Comparison of ENCODE assay signal across 36 cellular contexts in the genomic region with DNA sequence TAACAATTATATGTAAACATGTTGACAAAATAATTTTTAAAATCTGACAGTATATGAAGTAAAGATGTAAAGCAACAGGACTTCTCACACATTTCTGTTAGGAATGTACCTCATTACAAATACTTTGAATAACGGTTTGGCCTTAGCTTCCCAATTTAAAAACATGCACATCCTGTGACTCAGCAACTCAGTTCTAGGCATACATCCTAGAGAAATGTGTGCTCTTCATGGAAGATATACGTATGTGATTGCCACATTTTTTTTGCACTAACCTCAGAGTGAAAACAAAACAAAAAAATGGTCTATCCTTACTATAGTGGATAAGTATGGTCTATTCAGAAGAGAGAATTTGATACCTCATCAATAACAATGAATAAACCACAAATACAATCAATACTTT.
DNase-seq lines count a peak whose midpoint lies in the region; ATAC-seq, FAIRE-seq and TF ChIP-seq lines count a peak whose summit lies in the region.
"Had no signal": no experiment of that assay in that cellular context is flagged by ENCODE, and none has a peak within 500 bp of the region (broad histone marks: within the 10 kb centered on the region; RNA-seq: fewer than 3 reads in every experiment).

No MANE protein-coding gene starts in this region.

- H3K36me3 Mint-ChIP-seq in astrocyte (ENCODE audit: low read depth, unreplicated experiment): no peaks in the 10 kb centered on the region
- no peaks in the 10 kb centered on the region for H3K36me3 Mint-ChIP-seq in osteocyte (ENCODE audit: unreplicated experiment)
- H3K36me3 Mint-ChIP-seq: activated CD4-positive, alpha-beta memory T cell treated with anti-CD3 and anti-CD28 coated beads for 36 hours; memory B cell had no signal

- no peak overlapping the region for H2AFZ ChIP-seq in astrocyte (ENCODE audit: low read depth, low read length)
- H2AFZ ChIP-seq: parathyroid adenoma, PC-9 had no signal

- no peak overlapping the region for H3K4me2 ChIP-seq in astrocyte (ENCODE audit: low read length)
- H3K4me2 ChIP-seq: GM23338, PC-9, smooth muscle cell had no signal

- no peak overlapping the region for H3K27ac ChIP-seq in astrocyte (ENCODE audit: low read depth, low read length)
- H3K27ac ChIP-seq: colonic mucosa, parathyroid adenoma, PC-9, right atrium auricular region had no signal

- ATAC-seq in left cardiac atrium: no peak
- ATAC-seq in GM18858 (IDR thresholded peaks at IDR 0.05; ENCODE audit: unreplicated experiment): no peak
- ATAC-seq: activated naive CD8-positive, alpha-beta T cell treated with anti-CD3 and anti-CD28 coated beads, Interleukin-2, amount 50 U/mL, for 24 hours; effector memory CD8-positive, alpha-beta T cell; GM23338; left lobe of liver; Right ventricle myocardium inferior had no signal

- H3K79me2 ChIP-seq in astrocyte (ENCODE audit: insufficient read depth, low read length): no peaks in the 10 kb centered on the region
- H3K79me2 ChIP-seq: parathyroid adenoma had no signal

- intact Hi-C loops in left cardiac atrium (cut with DNase I): no loop called here

- no peaks in the 10 kb centered on the region for H3K9me3 Mint-ChIP-seq in astrocyte (ENCODE audit: unreplicated experiment)
- no peaks in the 10 kb centered on the region for H3K9me3 Mint-ChIP-seq in osteocyte (ENCODE audit: unreplicated experiment)
- H3K9me3 Mint-ChIP-seq: activated CD4-positive, alpha-beta memory T cell treated with anti-CD3 and anti-CD28 coated beads for 36 hours had no signal

- H3K27ac Mint-ChIP-seq in astrocyte (ENCODE audit: unreplicated experiment) (no peak overlapping the region), osteocyte (ENCODE audit: unreplicated experiment) (peak overlapping the region; percentile 23)
- H3K27ac Mint-ChIP-seq: activated CD4-positive, alpha-beta memory T cell treated with anti-CD3 and anti-CD28 coated beads for 36 hours; activated naive CD8-positive, alpha-beta T cell treated with anti-CD3 and anti-CD28 coated beads, Interleukin-2, amount 50 U/mL, for 24 hours; effector memory CD8-positive, alpha-beta T cell; GM23338; HFFc6; memory B cell had no signal

- H3K27me3 ChIP-seq in astrocyte (ENCODE audit: insufficient read depth, low read length): no peaks in the 10 kb centered on the region
- H3K27me3 ChIP-seq: colonic mucosa, MG63, right atrium auricular region had no signal

- no peaks in the 10 kb centered on the region for H3K4me1 ChIP-seq in astrocyte (ENCODE audit: insufficient read depth, low read length)
- H3K4me1 ChIP-seq: colonic mucosa, parathyroid adenoma, right atrium auricular region had no signal

- no peaks in the 10 kb centered on the region for H4K20me1 ChIP-seq in astrocyte (ENCODE audit: insufficient read depth, low read length)

- no peak for TF ChIP-seq CTCF in astrocyte (IDR thresholded peaks at IDR 0.05; ENCODE audit: insufficient read depth, low read depth, low read length)
- no peak for TF ChIP-seq CTCF in osteocyte (IDR thresholded peaks at IDR 0.05)

- no peaks in the 10 kb centered on the region for H3K9me3 ChIP-seq in astrocyte (ENCODE audit: insufficient read depth, low read depth, low read length)
- H3K9me3 ChIP-seq: colonic mucosa, MG63, right atrium auricular region had no signal

- no peaks in the 10 kb centered on the region for H3K36me3 ChIP-seq in astrocyte (ENCODE audit: insufficient read depth, low read length)
- H3K36me3 ChIP-seq: colonic mucosa, MG63, right atrium auricular region had no signal

- FAIRE-seq in astrocyte (lab: Jason Lieb, UNC): no peak
- FAIRE-seq: bronchial epithelial cell, HTR-8/SVneo had no signal

- H3K4me1 Mint-ChIP-seq in astrocyte (ENCODE audit: low read depth, unreplicated experiment) (peaks cover 10% of the 10 kb centered on the region), osteocyte (ENCODE audit: unreplicated experiment) (peaks cover 10% of the 10 kb centered on the region)
- H3K4me1 Mint-ChIP-seq: activated naive CD8-positive, alpha-beta T cell treated with anti-CD3 and anti-CD28 coated beads, Interleukin-2, amount 50 U/mL, for 24 hours; GM23338; memory B cell had no signal

- no peaks in the 10 kb centered on the region for H3K27me3 Mint-ChIP-seq in astrocyte (ENCODE audit: low read depth, unreplicated experiment)
- no peaks in the 10 kb centered on the region for H3K27me3 Mint-ChIP-seq in osteocyte (ENCODE audit: unreplicated experiment)
- H3K27me3 Mint-ChIP-seq: activated CD4-positive, alpha-beta memory T cell treated with anti-CD3 and anti-CD28 coated beads for 36 hours; activated naive CD8-positive, alpha-beta T cell treated with anti-CD3 and anti-CD28 coated beads, Interleukin-2, amount 50 U/mL, for 24 hours; effector memory CD8-positive, alpha-beta T cell; memory B cell had no signal

- no peak overlapping the region for H3K9ac ChIP-seq in astrocyte (ENCODE audit: low read length)
- H3K9ac ChIP-seq: parathyroid adenoma had no signal

- H3K4me3 Mint-ChIP-seq in astrocyte (ENCODE audit: unreplicated experiment) (no peak overlapping the region), osteocyte (ENCODE audit: unreplicated experiment) (no peak overlapping the region)
- H3K4me3 Mint-ChIP-seq: activated CD4-positive, alpha-beta memory T cell treated with anti-CD3 and anti-CD28 coated beads for 36 hours; activated naive CD8-positive, alpha-beta T cell treated with anti-CD3 and anti-CD28 coated beads, Interleukin-2, amount 50 U/mL, for 24 hours; effector memory CD8-positive, alpha-beta T cell; GM23338; HFFc6; memory B cell had no signal

- peak; percentile 17 for DNase-seq in HS-27A (ENCODE audit: low read depth)
- DNase-seq in astrocyte (ENCODE audit: low read depth): peak; percentile 60
- peak; percentile 25 for DNase-seq in fibroblast of gingiva (ENCODE audit: low read depth)
- DNase-seq in osteocyte (ENCODE audit: extremely low spot score, unreplicated experiment): no peak
- no peak for DNase-seq in DMS 273 (lab: John Stamatoyannopoulos, UW; ENCODE audit: unreplicated experiment)
- no peak for DNase-seq in left cardiac atrium
- no peak for DNase-seq in central memory CD4-positive, alpha-beta T cell
- DNase-seq: activated CD4-positive, alpha-beta memory T cell treated with anti-CD3 and anti-CD28 coated beads for 36 hours; activated CD4-positive, alpha-beta T cell treated with anti-CD3 and anti-CD28 coated beads for 1 hour; activated naive CD4-positive, alpha-beta T cell; activated naive CD8-positive, alpha-beta T cell treated with anti-CD3 and anti-CD28 coated beads, Interleukin-2, amount 50 U/mL, for 24 hours; C1 segment of cervical spinal cord; colonic mucosa; DMS79; effector memory CD8-positive, alpha-beta T cell; HFFc6; hypothalamus; KG1; MG63; NCI-H1105 treated with DMSO at 0.1 percent for 48 hours; NCI-H1930; NCI-H526; NK-92 treated with Interleukin-12 subunit alpha and Interleukin-12 subunit beta, amount 100 ng/mL, for 24 hours; PC-9; stimulated activated naive CD4-positive, alpha-beta T cell treated with Interleukin-2 at 50 U/mL for 16 hours; T-helper 2 cell had no signal

- H3K4me3 ChIP-seq in astrocyte (ENCODE audit: insufficient read depth, low read depth, low read length): no peak overlapping the region
- H3K4me3 ChIP-seq: colonic mucosa, GM23338, MG63, PC-9, right atrium auricular region, smooth muscle cell had no signal

Comparison
In these comparisons a context has a peak if more than half of its experiments do, and no peak if none do; other contexts are left out.
1. DNase-seq: peak in HS-27A (single experiment), astrocyte (single experiment) and fibroblast of gingiva (single experiment); none in osteocyte (single experiment), DMS 273 (single experiment), left cardiac atrium (single experiment) and central memory CD4-positive, alpha-beta T cell (single experiment).